1 cellular context compared by ENCODE assay signal in the genomic region with DNA sequence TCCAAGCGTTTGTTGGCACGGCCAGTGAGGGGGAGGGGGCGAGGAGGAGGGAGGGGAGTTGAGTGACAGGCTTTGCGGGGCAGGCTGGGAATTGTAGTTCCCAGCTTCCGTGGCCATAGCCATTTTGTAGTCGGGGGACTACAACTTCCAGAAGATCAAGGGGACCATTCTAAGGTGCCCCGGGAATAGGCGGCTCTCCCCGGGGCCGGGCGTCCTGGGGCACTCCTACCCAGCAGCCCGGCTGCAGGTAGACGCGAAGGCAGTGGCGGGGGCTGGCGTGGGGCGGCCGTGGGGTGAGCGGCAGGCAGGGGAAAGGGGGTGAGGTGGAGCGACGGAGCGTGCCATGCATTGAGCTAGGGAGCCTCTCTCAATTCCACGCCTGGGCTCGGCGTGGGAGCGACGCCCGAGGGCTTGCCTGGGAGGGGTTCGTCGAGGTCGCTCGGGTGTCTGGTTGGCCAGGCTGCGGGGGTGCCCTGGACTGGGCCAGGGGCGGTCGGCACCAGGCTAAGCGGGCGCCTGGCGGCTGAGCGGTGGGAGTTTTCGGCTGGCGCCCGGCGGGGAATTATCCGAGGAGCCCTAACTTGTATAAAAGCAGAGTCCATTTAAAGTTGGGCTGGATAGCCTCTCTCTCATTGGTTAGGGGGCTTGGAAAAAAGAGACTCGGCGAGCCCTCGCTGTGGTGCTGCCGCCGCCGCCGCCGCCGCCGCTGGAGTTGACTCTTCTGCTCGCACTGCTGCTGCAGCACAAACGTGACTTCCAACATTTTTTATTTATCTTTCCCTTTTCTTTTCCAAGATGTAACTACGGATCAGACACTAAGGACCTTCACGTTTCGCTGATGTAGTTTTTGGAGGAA.
TF ChIP-seq lines count a peak whose summit lies in the region.

A gene (plus strand): TSS at position 709 of the 856 bp plus-strand sequence. CDS start 471 bp downstream, outside the sequence.

TF ChIP-seq in HepG2, 621 proteins besides CTCF, POLR2A, EP300 and RAD21 (continued from another document and continues in another):
- TF ChIP-seq, protein P1, sequence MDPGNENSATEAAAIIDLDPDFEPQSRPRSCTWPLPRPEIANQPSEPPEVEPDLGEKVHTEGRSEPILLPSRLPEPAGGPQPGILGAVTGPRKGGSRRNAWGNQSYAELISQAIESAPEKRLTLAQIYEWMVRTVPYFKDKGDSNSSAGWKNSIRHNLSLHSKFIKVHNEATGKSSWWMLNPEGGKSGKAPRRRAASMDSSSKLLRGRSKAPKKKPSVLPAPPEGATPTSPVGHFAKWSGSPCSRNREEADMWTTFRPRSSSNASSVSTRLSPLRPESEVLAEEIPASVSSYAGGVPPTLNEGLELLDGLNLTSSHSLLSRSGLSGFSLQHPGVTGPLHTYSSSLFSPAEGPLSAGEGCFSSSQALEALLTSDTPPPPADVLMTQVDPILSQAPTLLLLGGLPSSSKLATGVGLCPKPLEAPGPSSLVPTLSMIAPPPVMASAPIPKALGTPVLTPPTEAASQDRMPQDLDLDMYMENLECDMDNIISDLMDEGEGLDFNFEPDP (CRISPR knock-in tag; conservative IDR thresholded peaks at IDR 0.05): no peak
- TF ChIP-seq RBAK (CRISPR knock-in tag; IDR thresholded peaks at IDR 0.05): no peak
- TF ChIP-seq, protein P2, sequence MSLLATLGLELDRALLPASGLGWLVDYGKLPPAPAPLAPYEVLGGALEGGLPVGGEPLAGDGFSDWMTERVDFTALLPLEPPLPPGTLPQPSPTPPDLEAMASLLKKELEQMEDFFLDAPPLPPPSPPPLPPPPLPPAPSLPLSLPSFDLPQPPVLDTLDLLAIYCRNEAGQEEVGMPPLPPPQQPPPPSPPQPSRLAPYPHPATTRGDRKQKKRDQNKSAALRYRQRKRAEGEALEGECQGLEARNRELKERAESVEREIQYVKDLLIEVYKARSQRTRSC (CRISPR knock-in tag; IDR thresholded peaks at IDR 0.05; ENCODE audit: low read depth): no peak
- no peak for TF ChIP-seq CENPT (CRISPR knock-in tag; IDR thresholded peaks at IDR 0.05; ENCODE audit: low read depth)
- TF ChIP-seq ZNF24 (IDR thresholded peaks at IDR 0.05): 0 out of 2 replicates have a peak, but pooled peaks have one; percentile 23
- TF ChIP-seq PRMT3 (CRISPR knock-in tag; IDR thresholded peaks at IDR 0.05; ENCODE audit: borderline replicate concordance, low read depth): no peak
- 0 out of 2 replicates have a peak, but pooled peaks have one; percentile 27 for TF ChIP-seq TEAD2 (CRISPR knock-in tag; IDR thresholded peaks at IDR 0.05)
- TF ChIP-seq, protein P3, sequence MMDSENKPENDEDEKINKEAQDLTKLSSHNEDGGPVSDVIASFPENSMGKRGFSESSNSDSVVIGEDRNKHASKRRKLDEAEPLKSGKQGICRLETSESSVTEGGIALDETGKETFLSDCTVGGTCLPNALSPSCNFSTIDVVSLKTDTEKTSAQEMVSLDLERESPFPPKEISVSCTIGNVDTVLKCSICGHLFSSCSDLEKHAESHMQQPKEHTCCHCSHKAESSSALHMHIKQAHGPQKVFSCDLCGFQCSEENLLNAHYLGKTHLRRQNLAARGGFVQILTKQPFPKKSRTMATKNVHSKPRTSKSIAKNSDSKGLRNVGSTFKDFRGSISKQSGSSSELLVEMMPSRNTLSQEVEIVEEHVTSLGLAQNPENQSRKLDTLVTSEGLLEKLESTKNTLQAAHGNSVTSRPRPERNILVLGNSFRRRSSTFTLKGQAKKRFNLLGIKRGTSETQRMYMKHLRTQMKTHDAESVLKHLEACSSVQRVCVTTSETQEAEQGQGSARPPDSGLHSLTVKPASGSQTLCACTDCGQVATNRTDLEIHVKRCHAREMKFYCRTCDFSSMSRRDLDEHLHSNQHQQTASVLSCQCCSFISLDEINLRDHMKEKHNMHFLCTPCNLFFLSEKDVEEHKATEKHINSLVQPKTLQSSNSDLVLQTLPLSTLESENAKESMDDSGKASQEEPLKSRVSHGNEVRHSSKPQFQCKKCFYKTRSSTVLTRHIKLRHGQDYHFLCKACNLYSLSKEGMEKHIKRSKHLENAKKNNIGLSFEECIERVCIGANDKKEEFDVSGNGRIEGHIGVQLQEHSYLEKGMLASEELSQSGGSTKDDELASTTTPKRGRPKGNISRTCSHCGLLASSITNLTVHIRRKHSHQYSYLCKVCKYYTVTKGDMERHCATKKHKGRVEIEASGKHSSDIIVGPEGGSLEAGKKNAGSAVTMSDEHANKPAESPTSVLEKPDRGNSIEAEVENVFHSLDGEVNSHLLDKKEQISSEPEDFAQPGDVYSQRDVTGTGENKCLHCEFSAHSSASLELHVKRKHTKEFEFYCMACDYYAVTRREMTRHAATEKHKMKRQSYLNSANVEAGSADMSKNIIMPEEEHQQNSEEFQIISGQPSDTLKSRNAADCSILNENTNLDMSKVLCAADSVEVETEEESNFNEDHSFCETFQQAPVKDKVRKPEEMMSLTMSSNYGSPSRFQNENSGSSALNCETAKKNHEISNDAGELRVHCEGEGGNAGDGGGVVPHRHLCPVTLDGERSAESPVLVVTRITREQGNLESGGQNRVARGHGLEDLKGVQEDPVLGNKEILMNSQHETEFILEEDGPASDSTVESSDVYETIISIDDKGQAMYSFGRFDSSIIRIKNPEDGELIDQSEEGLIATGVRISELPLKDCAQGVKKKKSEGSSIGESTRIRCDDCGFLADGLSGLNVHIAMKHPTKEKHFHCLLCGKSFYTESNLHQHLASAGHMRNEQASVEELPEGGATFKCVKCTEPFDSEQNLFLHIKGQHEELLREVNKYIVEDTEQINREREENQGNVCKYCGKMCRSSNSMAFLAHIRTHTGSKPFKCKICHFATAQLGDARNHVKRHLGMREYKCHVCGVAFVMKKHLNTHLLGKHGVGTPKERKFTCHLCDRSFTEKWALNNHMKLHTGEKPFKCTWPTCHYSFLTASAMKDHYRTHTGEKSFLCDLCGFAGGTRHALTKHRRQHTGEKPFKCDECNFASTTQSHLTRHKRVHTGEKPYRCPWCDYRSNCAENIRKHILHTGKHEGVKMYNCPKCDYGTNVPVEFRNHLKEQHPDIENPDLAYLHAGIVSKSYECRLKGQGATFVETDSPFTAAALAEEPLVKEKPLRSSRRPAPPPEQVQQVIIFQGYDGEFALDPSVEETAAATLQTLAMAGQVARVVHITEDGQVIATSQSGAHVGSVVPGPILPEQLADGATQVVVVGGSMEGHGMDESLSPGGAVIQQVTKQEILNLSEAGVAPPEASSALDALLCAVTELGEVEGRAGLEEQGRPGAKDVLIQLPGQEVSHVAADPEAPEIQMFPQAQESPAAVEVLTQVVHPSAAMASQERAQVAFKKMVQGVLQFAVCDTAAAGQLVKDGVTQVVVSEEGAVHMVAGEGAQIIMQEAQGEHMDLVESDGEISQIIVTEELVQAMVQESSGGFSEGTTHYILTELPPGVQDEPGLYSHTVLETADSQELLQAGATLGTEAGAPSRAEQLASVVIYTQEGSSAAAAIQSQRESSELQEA (CRISPR knock-in tag; IDR thresholded peaks at IDR 0.05; ENCODE audit: not compliant biosample characterization): no peak
- TF ChIP-seq HMG20A (CRISPR knock-in tag; IDR thresholded peaks at IDR 0.05; ENCODE audit: borderline replicate concordance): 0 out of 2 replicates have a peak, but pooled peaks have one; percentile 6
- TF ChIP-seq EHMT2 (IDR thresholded peaks at IDR 0.05; ENCODE audit: borderline replicate concordance, low read depth, low read length): no peak
- peak; percentile 28; the same call in 1 of the 2 replicates for TF ChIP-seq TARDBP (CRISPR knock-in tag; IDR thresholded peaks at IDR 0.05)
- no peak; the same call in 1 of the 2 replicates for TF ChIP-seq ZBTB21 (CRISPR knock-in tag; IDR thresholded peaks at IDR 0.05)
- no peak for TF ChIP-seq MAFF (IDR thresholded peaks at IDR 0.05; ENCODE audit: low read depth, low read length)
- TF ChIP-seq, protein P4, sequence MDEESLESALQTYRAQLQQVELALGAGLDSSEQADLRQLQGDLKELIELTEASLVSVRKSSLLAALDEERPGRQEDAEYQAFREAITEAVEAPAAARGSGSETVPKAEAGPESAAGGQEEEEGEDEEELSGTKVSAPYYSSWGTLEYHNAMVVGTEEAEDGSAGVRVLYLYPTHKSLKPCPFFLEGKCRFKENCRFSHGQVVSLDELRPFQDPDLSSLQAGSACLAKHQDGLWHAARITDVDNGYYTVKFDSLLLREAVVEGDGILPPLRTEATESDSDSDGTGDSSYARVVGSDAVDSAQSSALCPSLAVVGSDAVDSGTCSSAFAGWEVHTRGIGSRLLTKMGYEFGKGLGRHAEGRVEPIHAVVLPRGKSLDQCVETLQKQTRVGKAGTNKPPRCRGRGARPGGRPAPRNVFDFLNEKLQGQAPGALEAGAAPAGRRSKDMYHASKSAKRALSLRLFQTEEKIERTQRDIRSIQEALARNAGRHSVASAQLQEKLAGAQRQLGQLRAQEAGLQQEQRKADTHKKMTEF (CRISPR knock-in tag; IDR thresholded peaks at IDR 0.05): peak; percentile 77
- TF ChIP-seq, protein P5, sequence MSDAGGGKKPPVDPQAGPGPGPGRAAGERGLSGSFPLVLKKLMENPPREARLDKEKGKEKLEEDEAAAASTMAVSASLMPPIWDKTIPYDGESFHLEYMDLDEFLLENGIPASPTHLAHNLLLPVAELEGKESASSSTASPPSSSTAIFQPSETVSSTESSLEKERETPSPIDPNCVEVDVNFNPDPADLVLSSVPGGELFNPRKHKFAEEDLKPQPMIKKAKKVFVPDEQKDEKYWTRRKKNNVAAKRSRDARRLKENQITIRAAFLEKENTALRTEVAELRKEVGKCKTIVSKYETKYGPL (CRISPR knock-in tag; IDR thresholded peaks at IDR 0.05): peak; percentile 33; the same call in 1 of the 2 replicates
- TF ChIP-seq, protein P6, sequence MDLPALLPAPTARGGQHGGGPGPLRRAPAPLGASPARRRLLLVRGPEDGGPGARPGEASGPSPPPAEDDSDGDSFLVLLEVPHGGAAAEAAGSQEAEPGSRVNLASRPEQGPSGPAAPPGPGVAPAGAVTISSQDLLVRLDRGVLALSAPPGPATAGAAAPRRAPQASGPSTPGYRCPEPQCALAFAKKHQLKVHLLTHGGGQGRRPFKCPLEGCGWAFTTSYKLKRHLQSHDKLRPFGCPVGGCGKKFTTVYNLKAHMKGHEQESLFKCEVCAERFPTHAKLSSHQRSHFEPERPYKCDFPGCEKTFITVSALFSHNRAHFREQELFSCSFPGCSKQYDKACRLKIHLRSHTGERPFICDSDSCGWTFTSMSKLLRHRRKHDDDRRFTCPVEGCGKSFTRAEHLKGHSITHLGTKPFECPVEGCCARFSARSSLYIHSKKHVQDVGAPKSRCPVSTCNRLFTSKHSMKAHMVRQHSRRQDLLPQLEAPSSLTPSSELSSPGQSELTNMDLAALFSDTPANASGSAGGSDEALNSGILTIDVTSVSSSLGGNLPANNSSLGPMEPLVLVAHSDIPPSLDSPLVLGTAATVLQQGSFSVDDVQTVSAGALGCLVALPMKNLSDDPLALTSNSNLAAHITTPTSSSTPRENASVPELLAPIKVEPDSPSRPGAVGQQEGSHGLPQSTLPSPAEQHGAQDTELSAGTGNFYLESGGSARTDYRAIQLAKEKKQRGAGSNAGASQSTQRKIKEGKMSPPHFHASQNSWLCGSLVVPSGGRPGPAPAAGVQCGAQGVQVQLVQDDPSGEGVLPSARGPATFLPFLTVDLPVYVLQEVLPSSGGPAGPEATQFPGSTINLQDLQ (CRISPR knock-in tag; IDR thresholded peaks at IDR 0.05): no peak
- TF ChIP-seq, protein P7, sequence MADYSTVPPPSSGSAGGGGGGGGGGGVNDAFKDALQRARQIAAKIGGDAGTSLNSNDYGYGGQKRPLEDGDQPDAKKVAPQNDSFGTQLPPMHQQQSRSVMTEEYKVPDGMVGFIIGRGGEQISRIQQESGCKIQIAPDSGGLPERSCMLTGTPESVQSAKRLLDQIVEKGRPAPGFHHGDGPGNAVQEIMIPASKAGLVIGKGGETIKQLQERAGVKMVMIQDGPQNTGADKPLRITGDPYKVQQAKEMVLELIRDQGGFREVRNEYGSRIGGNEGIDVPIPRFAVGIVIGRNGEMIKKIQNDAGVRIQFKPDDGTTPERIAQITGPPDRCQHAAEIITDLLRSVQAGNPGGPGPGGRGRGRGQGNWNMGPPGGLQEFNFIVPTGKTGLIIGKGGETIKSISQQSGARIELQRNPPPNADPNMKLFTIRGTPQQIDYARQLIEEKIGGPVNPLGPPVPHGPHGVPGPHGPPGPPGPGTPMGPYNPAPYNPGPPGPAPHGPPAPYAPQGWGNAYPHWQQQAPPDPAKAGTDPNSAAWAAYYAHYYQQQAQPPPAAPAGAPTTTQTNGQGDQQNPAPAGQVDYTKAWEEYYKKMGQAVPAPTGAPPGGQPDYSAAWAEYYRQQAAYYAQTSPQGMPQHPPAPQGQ (CRISPR knock-in tag; IDR thresholded peaks at IDR 0.05; ENCODE audit: borderline replicate concordance): no peak
- no peak for TF ChIP-seq MAFK (conservative IDR thresholded peaks at IDR 0.05 in 1 of 2, IDR thresholded peaks at IDR 0.05 in 1 of 2; ENCODE audit: low read length in 2 of 2)
- no peak for TF ChIP-seq FOXM1 (CRISPR knock-in tag; IDR thresholded peaks at IDR 0.05)
- TF ChIP-seq, protein P8, sequence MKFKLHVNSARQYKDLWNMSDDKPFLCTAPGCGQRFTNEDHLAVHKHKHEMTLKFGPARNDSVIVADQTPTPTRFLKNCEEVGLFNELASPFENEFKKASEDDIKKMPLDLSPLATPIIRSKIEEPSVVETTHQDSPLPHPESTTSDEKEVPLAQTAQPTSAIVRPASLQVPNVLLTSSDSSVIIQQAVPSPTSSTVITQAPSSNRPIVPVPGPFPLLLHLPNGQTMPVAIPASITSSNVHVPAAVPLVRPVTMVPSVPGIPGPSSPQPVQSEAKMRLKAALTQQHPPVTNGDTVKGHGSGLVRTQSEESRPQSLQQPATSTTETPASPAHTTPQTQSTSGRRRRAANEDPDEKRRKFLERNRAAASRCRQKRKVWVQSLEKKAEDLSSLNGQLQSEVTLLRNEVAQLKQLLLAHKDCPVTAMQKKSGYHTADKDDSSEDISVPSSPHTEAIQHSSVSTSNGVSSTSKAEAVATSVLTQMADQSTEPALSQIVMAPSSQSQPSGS (CRISPR knock-in tag; IDR thresholded peaks at IDR 0.05): peak; percentile 64; the same call in 1 of the 2 replicates
- TF ChIP-seq ZNF430 (CRISPR knock-in tag; IDR thresholded peaks at IDR 0.05): peak; percentile 67; the same call in 1 of the 2 replicates
- TF ChIP-seq ZNF567 (CRISPR knock-in tag; IDR thresholded peaks at IDR 0.05; ENCODE audit: borderline replicate concordance): no peak
- no peak for TF ChIP-seq ZNF569 (CRISPR knock-in tag; IDR thresholded peaks at IDR 0.05; ENCODE audit: borderline replicate concordance)
- TF ChIP-seq PHB2 (IDR thresholded peaks at IDR 0.05; ENCODE audit: partially characterized antibody): no peak
- TF ChIP-seq ZNF879 (CRISPR knock-in tag; IDR thresholded peaks at IDR 0.05): 0 out of 2 replicates have a peak, but pooled peaks have one; percentile 62
- TF ChIP-seq, protein P9, sequence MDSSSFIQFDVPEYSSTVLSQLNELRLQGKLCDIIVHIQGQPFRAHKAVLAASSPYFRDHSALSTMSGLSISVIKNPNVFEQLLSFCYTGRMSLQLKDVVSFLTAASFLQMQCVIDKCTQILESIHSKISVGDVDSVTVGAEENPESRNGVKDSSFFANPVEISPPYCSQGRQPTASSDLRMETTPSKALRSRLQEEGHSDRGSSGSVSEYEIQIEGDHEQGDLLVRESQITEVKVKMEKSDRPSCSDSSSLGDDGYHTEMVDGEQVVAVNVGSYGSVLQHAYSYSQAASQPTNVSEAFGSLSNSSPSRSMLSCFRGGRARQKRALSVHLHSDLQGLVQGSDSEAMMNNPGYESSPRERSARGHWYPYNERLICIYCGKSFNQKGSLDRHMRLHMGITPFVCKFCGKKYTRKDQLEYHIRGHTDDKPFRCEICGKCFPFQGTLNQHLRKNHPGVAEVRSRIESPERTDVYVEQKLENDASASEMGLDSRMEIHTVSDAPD (CRISPR knock-in tag; IDR thresholded peaks at IDR 0.05): peak; percentile 33; the same call in 1 of the 2 replicates
- no peak for TF ChIP-seq CEBPB (IDR thresholded peaks at IDR 0.05; ENCODE audit: borderline replicate concordance, low read depth, low read length)
